16 cellular contexts compared by ENCODE assay signal in the genomic region with DNA sequence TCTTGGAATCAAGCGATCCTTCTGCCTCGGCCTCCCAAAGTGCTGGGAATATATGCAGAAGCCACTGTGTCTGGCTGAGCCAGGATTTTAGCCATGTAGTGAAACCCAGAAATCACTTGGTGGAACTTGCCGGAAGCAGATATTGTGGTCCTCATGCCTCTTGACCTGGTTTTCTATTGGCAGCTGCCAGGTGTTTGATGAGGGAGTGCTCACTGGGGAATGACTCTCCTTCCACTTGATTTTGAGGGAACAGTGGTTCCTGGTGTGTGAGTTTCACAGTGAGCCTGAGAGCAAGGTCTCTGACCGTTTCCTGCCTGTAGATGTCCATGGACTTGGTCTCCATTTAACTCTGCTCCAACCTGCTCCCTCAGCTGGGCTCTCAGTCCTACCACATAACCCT. TPM values are rescaled to one million over a fixed set of nuclear protein-coding genes. Genes with fewer than 3 reads are reported as not detected.
A peak's percentile ranks its signal among the peaks of the same experiment; 100 is the strongest.
DNase-seq lines count a peak whose midpoint lies in the region; ATAC-seq and TF ChIP-seq lines count a peak whose summit lies in the region.
"Had no signal": no experiment of that assay in that cellular context is flagged by ENCODE, and none has a peak within 500 bp of the region (broad histone marks: within the 10 kb centered on the region; RNA-seq: fewer than 3 reads in every experiment).

No MANE protein-coding gene starts in this region.

- peak overlapping the region in 5 of 10 experiments; percentile 9 to 55 (median 37); a peak in 6 of 20 replicates for H3K4me3 ChIP-seq in BLaER1 treated with 17β-estradiol and CSF1 and Interleukin-3, amounts not matched to agents 10 nM and 100 nM
- H3K4me3 ChIP-seq in coronary artery (no peak overlapping the region), neural progenitor cell (no peak overlapping the region)
- H3K4me3 ChIP-seq: GM23248, K562 had no signal

- H3K9ac ChIP-seq in BLaER1 treated with 17β-estradiol and CSF1 and Interleukin-3, amounts not matched to agents 10 nM and 100 nM, result peak overlapping the region in 4 of 11 experiments; percentile 32 to 65 (median 62); a peak in 7 of 22 replicates
- H3K9ac ChIP-seq in neural progenitor cell, result no peak overlapping the region
- H3K9ac ChIP-seq: GM23248 had no signal

- H3K36me3 ChIP-seq in BLaER1 treated with 17β-estradiol and CSF1 and Interleukin-3, amounts not matched to agents 10 nM and 100 nM, result no peaks in the 10 kb centered on the region
- no peaks in the 10 kb centered on the region for H3K36me3 ChIP-seq in neural progenitor cell
- H3K36me3 ChIP-seq: BE2C had no signal

- intact Hi-C loops in Right ventricle myocardium inferior (cut with DNase I), result no loop called here

- H2AFZ ChIP-seq in neural progenitor cell (replicated peaks), result no peak overlapping the region
- H2AFZ ChIP-seq: GM23248 had no signal

- no peaks in the 10 kb centered on the region for H4K20me1 ChIP-seq in BLaER1 treated with 17β-estradiol and CSF1 and Interleukin-3, amounts not matched to agents 10 nM and 100 nM
- no peaks in the 10 kb centered on the region for H4K20me1 ChIP-seq in neural progenitor cell (ENCODE audit: low read depth)

- no peaks in the 10 kb centered on the region for H3K9me3 ChIP-seq in BLaER1 treated with 17β-estradiol and CSF1 and Interleukin-3, amounts not matched to agents 10 nM and 100 nM (replicated peaks in 1 of 11)
- no peaks in the 10 kb centered on the region for H3K9me3 ChIP-seq in neural progenitor cell (ENCODE audit: low read depth)
- H3K9me3 ChIP-seq: BE2C had no signal

- H3K27ac Mint-ChIP-seq in neural progenitor cell, result peak overlapping the region; percentile 55
- H3K27ac Mint-ChIP-seq: CD8-positive, alpha-beta T cell had no signal

- no peaks in the 10 kb centered on the region for H3K27me3 ChIP-seq in BLaER1 treated with 17β-estradiol and CSF1 and Interleukin-3, amounts not matched to agents 10 nM and 100 nM
- no peaks in the 10 kb centered on the region for H3K27me3 ChIP-seq in neural progenitor cell
- H3K27me3 ChIP-seq: BE2C had no signal

- H3K79me2 ChIP-seq in neural progenitor cell (ENCODE audit: low read depth), result no peaks in the 10 kb centered on the region

- H3K4me2 ChIP-seq in BLaER1 treated with 17β-estradiol and CSF1 and Interleukin-3, amounts not matched to agents 10 nM and 100 nM, result peak overlapping the region; percentile 41 to 94 (median 83)
- no peak overlapping the region for H3K4me2 ChIP-seq in neural progenitor cell

- H3K27ac ChIP-seq in BLaER1 treated with 17β-estradiol and CSF1 and Interleukin-3, amounts not matched to agents 10 nM and 100 nM, result peak overlapping the region in 5 of 11 experiments; percentile 30 to 62 (median 58); a peak in 8 of 22 replicates
- H3K27ac ChIP-seq in coronary artery, result no peak overlapping the region
- H3K27ac ChIP-seq in neural progenitor cell, result no peak overlapping the region
- H3K27ac ChIP-seq: GM23248 had no signal

- DNase-seq in DMS53 treated with DMSO at 0.1 percent for 48 hours (lab: John Stamatoyannopoulos, UW; ENCODE audit: unreplicated experiment) (peak; percentile 9), coronary artery (ENCODE audit: low spot score) (peak; percentile 53), neural progenitor cell (ENCODE audit: low spot score) (no peak), Right ventricle myocardium inferior (ENCODE audit: missing footprints) (no peak), NCI-H2171 treated with DMSO at 0.1 percent for 48 hours (lab: John Stamatoyannopoulos, UW) (no peak)
- DNase-seq: ACHN; BE2C; Calu3; CD8-positive, alpha-beta T cell; GM23248; HCEC 1CT; IMR-90 had no signal

- TF ChIP-seq CTCF in coronary artery (IDR thresholded peaks at IDR 0.05) (no peak), neural progenitor cell (IDR thresholded peaks at IDR 0.05) (no peak)

- H3K4me3 Mint-ChIP-seq in neural progenitor cell, result no peak overlapping the region
- H3K4me3 Mint-ChIP-seq: CD8-positive, alpha-beta T cell had no signal

- peaks cover 4% of the 10 kb centered on the region for H3K4me1 Mint-ChIP-seq in neural progenitor cell

- H3K4me1 ChIP-seq in BLaER1 treated with 17β-estradiol and CSF1 and Interleukin-3, amounts not matched to agents 10 nM and 100 nM, result peaks cover 22 to 55% (median 38%) of the 10 kb centered on the region in 10 experiments
- peaks cover 14% of the 10 kb centered on the region for H3K4me1 ChIP-seq in neural progenitor cell
- H3K4me1 ChIP-seq: BE2C had no signal

- no peaks in the 10 kb centered on the region for H3K9me3 Mint-ChIP-seq in neural progenitor cell
- H3K9me3 Mint-ChIP-seq: CD8-positive, alpha-beta T cell had no signal

- H3K36me3 Mint-ChIP-seq in neural progenitor cell, result no peaks in the 10 kb centered on the region
- H3K36me3 Mint-ChIP-seq: CD8-positive, alpha-beta T cell had no signal

- no peaks in the 10 kb centered on the region for H3K27me3 Mint-ChIP-seq in neural progenitor cell (ENCODE audit: insufficient read depth, low read depth)

- H3F3A ChIP-seq in neural progenitor cell (ENCODE audit: low read depth), result peaks cover 11% of the 10 kb centered on the region

- no peak for ATAC-seq in Right ventricle myocardium inferior
- ATAC-seq in HG02981 (IDR thresholded peaks at IDR 0.05; ENCODE audit: unreplicated experiment), result no peak
- ATAC-seq in HG02840 (IDR thresholded peaks at IDR 0.05; ENCODE audit: low FRiP score, unreplicated experiment), result no peak
- ATAC-seq: CD8-positive, alpha-beta T cell; K562 had no signal

RNA-seq across cellular contexts. Expression of a gene that starts 34.7 kb away (rescaled TPM):
- total RNA-seq in neural progenitor cell (ENCODE audit: low replicate concordance) (not detected in 2 replicates), Right ventricle myocardium inferior (not detected)
- total RNA-seq: Calu3; CD8-positive, alpha-beta T cell; GM23248; IMR-90; K562 had no signal

Comparison
In these comparisons a context has a peak if more than half of its experiments do, and no peak if none do; other contexts are left out.
1. DNase-seq: peak in DMS53 treated with DMSO at 0.1 percent for 48 hours (single experiment) and coronary artery (single experiment); none in neural progenitor cell (single experiment), Right ventricle myocardium inferior (single experiment) and NCI-H2171 treated with DMSO at 0.1 percent for 48 hours (single experiment).